6 cellular contexts compared by ENCODE assay signal in genomic region chr4:985123-985830, GRCh38. TPM values are rescaled to one million over a fixed set of nuclear protein-coding genes. Genes with fewer than 3 reads are reported as not detected.
DNase-seq lines count a peak whose midpoint lies in the region; ATAC-seq, FAIRE-seq and TF ChIP-seq lines count a peak whose summit lies in the region.

No MANE protein-coding gene starts in this region.

- no peaks in the 10 kb centered on the region for H3K27me3 Mint-ChIP-seq in activated T-cell treated with anti-CD3 and anti-CD28 coated beads, Interleukin-2, amount 50 U/mL, for 72 hours (ENCODE audit: low read depth)

- H3K27ac Mint-ChIP-seq in activated T-cell treated with anti-CD3 and anti-CD28 coated beads, Interleukin-2, amount 50 U/mL, for 72 hours = no peak overlapping the region

- peaks cover 10 to 18% of the 10 kb centered on the region in 2 donors for H3K4me1 ChIP-seq in kidney (ENCODE audit: control insufficient read depth in 1 of 2, insufficient read depth in 1 of 2, low read depth in 1 of 2, low read length in 2 of 2)
- H3K4me1 ChIP-seq in stomach = peaks cover 31 to 43% (median 36%) of the 10 kb centered on the region in 4 donors

- H3K36me3 ChIP-seq in kidney (ENCODE audit: control insufficient read depth in 1 of 2, insufficient read depth in 2 of 2, low read length in 2 of 2) (peaks cover under 1 to 4% of the 10 kb centered on the region in 2 donors), stomach (peaks cover 0 to 16% (median 11%) of the 10 kb centered on the region in 4 donors)

- peak overlapping the region; percentile 88 to 96 for H3K4me3 Mint-ChIP-seq in activated T-cell treated with anti-CD3 and anti-CD28 coated beads, Interleukin-2, amount 50 U/mL, for 72 hours

- H3K9me3 ChIP-seq in kidney (ENCODE audit: control insufficient read depth in 1 of 2, low read length in 2 of 2) = no peaks in the 10 kb centered on the region
- H3K9me3 ChIP-seq in stomach = no peaks in the 10 kb centered on the region

- H3K9ac ChIP-seq in kidney (ENCODE audit: low read length in 2 of 2) = no peak overlapping the region

- intact Hi-C loops in kidney (cut with DNase I) = no loop called here
- intact Hi-C loops in stomach (cut with DNase I; ENCODE audit: low total_unique reads) = no loop called here

- DNase-seq in HuH-7 (ENCODE audit: low spot score) (peak; percentile 93), kidney (peak; percentile 92), stomach (peak; percentile 88), SK-N-DZ (ENCODE audit: low spot score) (no peak)
- peak; percentile 83 to 84 for DNase-seq in activated T-cell treated with anti-CD3 and anti-CD28 coated beads, Interleukin-2, amount 50 U/mL, for 72 hours

- no peak for TF ChIP-seq POLR2A in stomach (IDR thresholded peaks at IDR 0.05)

- TF ChIP-seq EP300 in stomach (IDR thresholded peaks at IDR 0.05) = no peak

- TF ChIP-seq CTCF in kidney (IDR thresholded peaks at IDR 0.05; ENCODE audit: borderline replicate concordance, extremely low read depth, insufficient read depth) (no peak), stomach (IDR thresholded peaks at IDR 0.05) (no peak)

- no peaks in the 10 kb centered on the region for H3K9me3 Mint-ChIP-seq in activated T-cell treated with anti-CD3 and anti-CD28 coated beads, Interleukin-2, amount 50 U/mL, for 72 hours

- no peak for FAIRE-seq in kidney (lab: Jason Lieb, UNC)

- H3K27me3 ChIP-seq in stomach = no peaks in the 10 kb centered on the region

- no peaks in the 10 kb centered on the region for H3K36me3 Mint-ChIP-seq in activated T-cell treated with anti-CD3 and anti-CD28 coated beads, Interleukin-2, amount 50 U/mL, for 72 hours (ENCODE audit: insufficient read depth in 2 of 2)

- peaks cover 29% of the 10 kb centered on the region for H3K4me1 Mint-ChIP-seq in activated T-cell treated with anti-CD3 and anti-CD28 coated beads, Interleukin-2, amount 50 U/mL, for 72 hours (ENCODE audit: low read depth)

- H3K4me3 ChIP-seq in kidney (ENCODE audit: low read length in 2 of 2) (peak overlapping the region; percentile 30 to 39), stomach (peak overlapping the region in 3 of 4 donors; percentile 29 to 43 (median 29))

- H3K27ac ChIP-seq in kidney (ENCODE audit: low read depth in 2 of 2, low read length in 2 of 2) = no peak overlapping the region
- H3K27ac ChIP-seq in stomach = peak overlapping the region in 3 of 5 donors; percentile 18 to 45 (median 35)

- ATAC-seq in activated T-cell treated with anti-CD3 and anti-CD28 coated beads, Interleukin-2, amount 50 U/mL, for 72 hours (replicated peaks in 1 of 2) = peak; percentile 66 to 68
- ATAC-seq in HG03097 (IDR thresholded peaks at IDR 0.05; ENCODE audit: low FRiP score, unreplicated experiment) = no peak

- WGBS in stomach, 5 donors = 25 to 48% (median 35%) methylated on average over 23 of the region's 23 CpGs

RNA-seq across cellular contexts. Expression of gene IDUA, which starts 1.6 kb away (rescaled TPM):
- 10 to 100 TPM; 11.8 to 13.9 TPM for total RNA-seq in activated T-cell treated with anti-CD3 and anti-CD28 coated beads, Interleukin-2, amount 50 U/mL, for 72 hours
- total RNA-seq in kidney (58.5 TPM), stomach (100 to 1,000 TPM in 1 of 5 donors, 10 to 100 TPM in 3, 1 to 10 TPM in 1; 8.8 to 278 (median 92.4) TPM)
- polyA plus RNA-seq in kidney (ENCODE audit: insufficient read depth, low read depth, low replicate concordance) (11.9 TPM), stomach (10 to 100 TPM; 10.8 to 21.9 (median 15.4) TPM)
- polyA plus RNA-seq in SK-N-DZ (2014; cell fraction: cytosol; rRNA removed) = 0.15 and 0.30 TPM in 2 replicates
- 1.7 and 1.8 TPM in 2 replicates for polyA plus RNA-seq in SK-N-DZ (2014; cell fraction: nucleus; rRNA removed)

RNA-seq across cellular contexts. Expression of gene SLC26A1, which starts 7.9 kb away (rescaled TPM):
- total RNA-seq in activated T-cell treated with anti-CD3 and anti-CD28 coated beads, Interleukin-2, amount 50 U/mL, for 72 hours = not detected
- total RNA-seq in kidney = 2.9 TPM
- polyA plus RNA-seq in kidney (ENCODE audit: insufficient read depth, low read depth, low replicate concordance) = 10.2 TPM
- 1 to 10 TPM in 2 of 5 donors, under 1 TPM in 1, not detected in 2; 0.18 to 5.8 (median 3.5) TPM for total RNA-seq in stomach
- 1 to 10 TPM in 1 of 3 donors, under 1 TPM in 1, not detected in 1; 0.68 to 8.9 TPM for polyA plus RNA-seq in stomach
- not detected in 2 replicates for polyA plus RNA-seq in SK-N-DZ (2014; cell fraction: cytosol; rRNA removed)
- 1.5 TPM in 1 of 2 replicates, not detected in the other for polyA plus RNA-seq in SK-N-DZ (2014; cell fraction: nucleus; rRNA removed)

RNA-seq across cellular contexts. Expression of gene DGKQ, which starts 11.9 kb away (rescaled TPM):
- 10 to 100 TPM in 1 of 2 donors, 1 to 10 TPM in 1; 8.8 to 12.0 TPM for total RNA-seq in activated T-cell treated with anti-CD3 and anti-CD28 coated beads, Interleukin-2, amount 50 U/mL, for 72 hours
- total RNA-seq in kidney = 13.7 TPM
- 3.5 TPM for polyA plus RNA-seq in kidney (ENCODE audit: insufficient read depth, low read depth, low replicate concordance)
- total RNA-seq in stomach = 100 to 1,000 TPM in 1 of 5 donors, 10 to 100 TPM in 1, 1 to 10 TPM in 3; 5.8 to 176 (median 8.8) TPM
- 1 to 10 TPM; 3.8 to 6.6 (median 5.4) TPM for polyA plus RNA-seq in stomach
- 1.3 and 1.5 TPM in 2 replicates for polyA plus RNA-seq in SK-N-DZ (2014; cell fraction: cytosol; rRNA removed)
- 11.1 and 12.0 TPM in 2 replicates for polyA plus RNA-seq in SK-N-DZ (2014; cell fraction: nucleus; rRNA removed)

RNA-seq across cellular contexts. Expression of gene FGFRL1, which starts 26.1 kb away (rescaled TPM):
- total RNA-seq in activated T-cell treated with anti-CD3 and anti-CD28 coated beads, Interleukin-2, amount 50 U/mL, for 72 hours = 10 to 100 TPM; 15.9 to 18.6 TPM
- total RNA-seq in kidney (25.5 TPM), stomach (10 to 100 TPM in 3 of 5 donors, 1 to 10 TPM in 2; 3.5 to 42.7 (median 19.6) TPM)
- polyA plus RNA-seq in kidney (ENCODE audit: insufficient read depth, low read depth, low replicate concordance) (22.0 TPM), stomach (10 to 100 TPM in 1 of 3 donors, 1 to 10 TPM in 2; 5.8 to 10.3 (median 9.2) TPM)
- polyA plus RNA-seq in SK-N-DZ (2014; cell fraction: cytosol; rRNA removed) = 9.9 and 11.8 TPM in 2 replicates
- polyA plus RNA-seq in SK-N-DZ (2014; cell fraction: nucleus; rRNA removed) = 4.5 and 12.9 TPM in 2 replicates

RNA-seq across cellular contexts. Expression of gene TMEM175, which starts 53.0 kb away (rescaled TPM):
- 10 to 100 TPM; 21.0 to 22.0 TPM for total RNA-seq in activated T-cell treated with anti-CD3 and anti-CD28 coated beads, Interleukin-2, amount 50 U/mL, for 72 hours
- total RNA-seq in kidney (31.1 TPM), stomach (10 to 100 TPM in 4 of 5 donors, 1 to 10 TPM in 1; 7.3 to 82.8 (median 20.1) TPM)
- polyA plus RNA-seq in kidney (ENCODE audit: insufficient read depth, low read depth, low replicate concordance) (26.0 TPM), stomach (10 to 100 TPM; 16.6 to 39.4 (median 18.9) TPM)
- polyA plus RNA-seq in SK-N-DZ (2014; cell fraction: cytosol; rRNA removed) = 6.0 and 7.4 TPM in 2 replicates
- polyA plus RNA-seq in SK-N-DZ (2014; cell fraction: nucleus; rRNA removed) = 62.1 and 116 TPM in 2 replicates

Comparison
In these comparisons a context has a peak if more than half of its experiments do, and no peak if none do; other contexts are left out.
1. H3K27ac ChIP-seq: peak in stomach (3 of 5); none in kidney (0 of 2).